1 cellular context compared by ENCODE assay signal in the genomic region with DNA sequence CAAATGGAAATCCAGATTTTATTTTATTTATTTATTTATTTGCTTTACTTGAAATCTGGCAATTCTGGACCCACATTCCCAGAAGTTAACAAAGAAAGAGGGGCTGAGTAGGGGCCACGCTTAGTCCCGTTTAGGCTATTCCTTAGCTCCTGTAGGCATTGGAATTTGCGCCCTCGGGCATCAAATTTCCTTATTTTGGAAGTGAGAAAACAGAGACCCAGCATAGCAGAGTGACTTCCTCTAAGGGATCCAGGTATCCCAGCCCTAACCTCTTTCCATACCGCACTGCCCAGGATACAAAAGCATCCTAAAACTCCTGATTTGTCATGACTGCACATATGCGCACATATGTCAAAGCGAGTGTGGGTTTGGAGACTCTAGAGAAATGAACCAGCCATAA.
TF ChIP-seq lines count a peak whose summit lies in the region.

No MANE protein-coding gene starts in this region.

TF ChIP-seq in K562, 482 proteins besides CTCF, POLR2A, EP300 and RAD21:
- TF ChIP-seq NFE2L1 (tag; IDR thresholded peaks at IDR 0.05; ENCODE audit: borderline replicate concordance, low read depth) (no peak), CBX1 (IDR thresholded peaks at IDR 0.05; ENCODE audit: low read depth) (no peak), WHSC1 (IDR thresholded peaks at IDR 0.05; ENCODE audit: low read length) (no peak), SMAD4 (CRISPR knock-in tag; conservative IDR thresholded peaks at IDR 0.05) (no peak), ZNF24 (IDR thresholded peaks at IDR 0.05) (no peak), SNIP1 (IDR thresholded peaks at IDR 0.05; ENCODE audit: low read depth) (no peak), ZNF3 (CRISPR knock-in tag; IDR thresholded peaks at IDR 0.05) (no peak), BRF1 (IDR thresholded peaks at IDR 0.05; ENCODE audit: borderline replicate concordance, extremely low read depth, insufficient read length) (no peak), ZNF121 (CRISPR knock-in tag; conservative IDR thresholded peaks at IDR 0.05) (no peak), HNRNPLL (IDR thresholded peaks at IDR 0.05; ENCODE audit: low read depth, low read length, poor library complexity, severe bottlenecking) (no peak), CXXC5 (CRISPR knock-in tag; IDR thresholded peaks at IDR 0.05) (no peak), MTF1 (CRISPR knock-in tag; IDR thresholded peaks at IDR 0.05; ENCODE audit: borderline replicate concordance) (no peak)
- TF ChIP-seq, protein P1, sequence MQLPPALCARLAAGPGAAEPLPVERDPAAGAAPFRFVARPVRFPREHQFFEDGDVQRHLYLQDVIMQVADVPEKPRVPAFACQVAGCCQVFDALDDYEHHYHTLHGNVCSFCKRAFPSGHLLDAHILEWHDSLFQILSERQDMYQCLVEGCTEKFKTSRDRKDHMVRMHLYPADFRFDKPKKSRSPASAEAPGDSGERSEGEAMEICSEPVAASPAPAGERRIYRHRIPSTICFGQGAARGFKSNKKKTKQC (CRISPR knock-in tag; IDR thresholded peaks at IDR 0.05): no peak
